ENCODE assay signal across 3 cellular contexts in the genomic region with DNA sequence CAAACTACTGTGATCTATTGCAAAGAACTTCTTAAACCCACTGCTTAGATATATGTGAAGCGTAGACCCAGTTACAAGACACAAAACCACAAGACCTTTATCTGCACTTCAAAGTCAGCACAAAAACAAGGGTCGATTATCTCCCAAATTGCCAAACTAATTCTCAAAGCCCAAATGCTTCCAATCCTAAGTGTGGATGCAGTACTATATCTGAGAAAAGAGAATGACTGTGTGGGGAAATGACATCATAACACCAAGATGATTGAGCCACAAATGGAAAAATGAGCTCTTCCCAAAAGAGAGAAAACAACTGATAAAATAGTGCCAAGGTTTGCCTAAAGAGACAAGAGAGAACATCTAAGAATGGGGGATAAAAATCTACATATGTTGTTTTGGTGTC.
TF ChIP-seq lines count a peak whose summit lies in the region.

No MANE protein-coding gene starts in this region.

TF ChIP-seq in HepG2, 621 proteins besides CTCF, POLR2A, EP300 and RAD21:
- TF ChIP-seq ZNF570 (CRISPR knock-in tag; IDR thresholded peaks at IDR 0.05; ENCODE audit: borderline replicate concordance), result no peak
- no peak for TF ChIP-seq HIVEP1 (CRISPR knock-in tag; IDR thresholded peaks at IDR 0.05)
- TF ChIP-seq, protein P1, sequence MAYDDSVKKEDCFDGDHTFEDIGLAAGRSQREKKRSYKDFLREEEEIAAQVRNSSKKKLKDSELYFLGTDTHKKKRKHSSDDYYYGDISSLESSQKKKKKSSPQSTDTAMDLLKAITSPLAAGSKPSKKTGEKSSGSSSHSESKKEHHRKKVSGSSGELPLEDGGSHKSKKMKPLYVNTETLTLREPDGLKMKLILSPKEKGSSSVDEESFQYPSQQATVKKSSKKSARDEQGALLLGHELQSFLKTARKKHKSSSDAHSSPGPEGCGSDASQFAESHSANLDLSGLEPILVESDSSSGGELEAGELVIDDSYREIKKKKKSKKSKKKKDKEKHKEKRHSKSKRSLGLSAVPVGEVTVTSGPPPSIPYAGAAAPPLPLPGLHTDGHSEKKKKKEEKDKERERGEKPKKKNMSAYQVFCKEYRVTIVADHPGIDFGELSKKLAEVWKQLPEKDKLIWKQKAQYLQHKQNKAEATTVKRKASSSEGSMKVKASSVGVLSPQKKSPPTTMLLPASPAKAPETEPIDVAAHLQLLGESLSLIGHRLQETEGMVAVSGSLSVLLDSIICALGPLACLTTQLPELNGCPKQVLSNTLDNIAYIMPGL (CRISPR knock-in tag; IDR thresholded peaks at IDR 0.05; ENCODE audit: borderline replicate concordance in 1 of 2, low read depth in 1 of 2), result no peak
- no peak for TF ChIP-seq ZNF660 (CRISPR knock-in tag; IDR thresholded peaks at IDR 0.05; ENCODE audit: borderline replicate concordance, low read depth)
- TF ChIP-seq ATF7 (IDR thresholded peaks at IDR 0.05), result 0 out of 2 replicates have a peak, but pooled peaks have one; percentile 31
- TF ChIP-seq ATF7 (CRISPR knock-in tag; IDR thresholded peaks at IDR 0.05), result no peak
- TF ChIP-seq MTA3 (CRISPR knock-in tag; IDR thresholded peaks at IDR 0.05), result no peak

TF ChIP-seq in GM12878, 131 proteins besides CTCF, POLR2A, EP300 and RAD21:
- TF ChIP-seq SKIL (IDR thresholded peaks at IDR 0.05; ENCODE audit: low read depth, poor library complexity, severe bottlenecking), result no peak
- TF ChIP-seq ATF7 (IDR thresholded peaks at IDR 0.05; ENCODE audit: low read depth), result peak; percentile 29; the same call in 1 of the 2 replicates
- no peak for TF ChIP-seq IRF4 (IDR thresholded peaks at IDR 0.05; ENCODE audit: low read depth, low read length)

TF ChIP-seq in WTC11, 78 proteins besides CTCF, POLR2A, EP300 and RAD21:
- TF ChIP-seq RORB (CRISPR knock-in tag; IDR thresholded peaks at IDR 0.05), result no peak
- TF ChIP-seq, protein P2, sequence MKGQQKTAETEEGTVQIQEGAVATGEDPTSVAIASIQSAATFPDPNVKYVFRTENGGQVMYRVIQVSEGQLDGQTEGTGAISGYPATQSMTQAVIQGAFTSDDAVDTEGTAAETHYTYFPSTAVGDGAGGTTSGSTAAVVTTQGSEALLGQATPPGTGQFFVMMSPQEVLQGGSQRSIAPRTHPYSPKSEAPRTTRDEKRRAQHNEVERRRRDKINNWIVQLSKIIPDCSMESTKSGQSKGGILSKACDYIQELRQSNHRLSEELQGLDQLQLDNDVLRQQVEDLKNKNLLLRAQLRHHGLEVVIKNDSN (CRISPR knock-in tag; IDR thresholded peaks at IDR 0.05), result no peak
- no peak for TF ChIP-seq USF2 (CRISPR knock-in tag; IDR thresholded peaks at IDR 0.05)
- TF ChIP-seq JUN (CRISPR knock-in tag; IDR thresholded peaks at IDR 0.05), result no peak
- TF ChIP-seq NFYB (CRISPR knock-in tag; conservative IDR thresholded peaks at IDR 0.05; ENCODE audit: low read depth), result no peak
- TF ChIP-seq TP53 (CRISPR knock-in tag; IDR thresholded peaks at IDR 0.05), result no peak
- TF ChIP-seq ETV6 (CRISPR knock-in tag; IDR thresholded peaks at IDR 0.05), result no peak
- TF ChIP-seq, protein P3, sequence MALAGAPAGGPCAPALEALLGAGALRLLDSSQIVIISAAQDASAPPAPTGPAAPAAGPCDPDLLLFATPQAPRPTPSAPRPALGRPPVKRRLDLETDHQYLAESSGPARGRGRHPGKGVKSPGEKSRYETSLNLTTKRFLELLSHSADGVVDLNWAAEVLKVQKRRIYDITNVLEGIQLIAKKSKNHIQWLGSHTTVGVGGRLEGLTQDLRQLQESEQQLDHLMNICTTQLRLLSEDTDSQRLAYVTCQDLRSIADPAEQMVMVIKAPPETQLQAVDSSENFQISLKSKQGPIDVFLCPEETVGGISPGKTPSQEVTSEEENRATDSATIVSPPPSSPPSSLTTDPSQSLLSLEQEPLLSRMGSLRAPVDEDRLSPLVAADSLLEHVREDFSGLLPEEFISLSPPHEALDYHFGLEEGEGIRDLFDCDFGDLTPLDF (CRISPR knock-in tag; IDR thresholded peaks at IDR 0.05), result no peak
- TF ChIP-seq ZNF396 (CRISPR knock-in tag; IDR thresholded peaks at IDR 0.05; ENCODE audit: borderline replicate concordance), result no peak
- TF ChIP-seq, protein P4, sequence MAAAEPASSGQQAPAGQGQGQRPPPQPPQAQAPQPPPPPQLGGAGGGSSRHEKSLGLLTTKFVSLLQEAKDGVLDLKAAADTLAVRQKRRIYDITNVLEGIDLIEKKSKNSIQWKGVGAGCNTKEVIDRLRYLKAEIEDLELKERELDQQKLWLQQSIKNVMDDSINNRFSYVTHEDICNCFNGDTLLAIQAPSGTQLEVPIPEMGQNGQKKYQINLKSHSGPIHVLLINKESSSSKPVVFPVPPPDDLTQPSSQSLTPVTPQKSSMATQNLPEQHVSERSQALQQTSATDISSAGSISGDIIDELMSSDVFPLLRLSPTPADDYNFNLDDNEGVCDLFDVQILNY (CRISPR knock-in tag; IDR thresholded peaks at IDR 0.05), result no peak
- no peak for TF ChIP-seq CREM (CRISPR knock-in tag; IDR thresholded peaks at IDR 0.05)
- no peak for TF ChIP-seq ESRRA (CRISPR knock-in tag; IDR thresholded peaks at IDR 0.05; ENCODE audit: borderline replicate concordance)
- TF ChIP-seq SOX15 (CRISPR knock-in tag; IDR thresholded peaks at IDR 0.05), result no peak
- TF ChIP-seq KAT7 (CRISPR knock-in tag; IDR thresholded peaks at IDR 0.05; ENCODE audit: borderline replicate concordance), result no peak
